Comparison of ENCODE assay signal across 28 cellular contexts in genomic region chr11:95892892-95893570, GRCh38.
"Had no signal": no experiment of that assay in that cellular context is flagged by ENCODE, and none has a peak within 500 bp of the region (broad histone marks: within the 10 kb centered on the region; RNA-seq: fewer than 3 reads in every experiment).

No MANE protein-coding gene starts in this region.

- FAIRE-seq: astrocyte, urothelium cell line had no signal

- H3K4me1 ChIP-seq: parathyroid adenoma, psoas muscle, right atrium auricular region, suprapubic skin had no signal

- H3K36me3 ChIP-seq: brain microvascular endothelial cell, right atrium auricular region, suprapubic skin had no signal

- H3K4me3 ChIP-seq: heart left ventricle, psoas muscle, right atrium auricular region, stomach, suprapubic skin had no signal

- H3K9me3 ChIP-seq: heart left ventricle, psoas muscle, right atrium auricular region, stomach, suprapubic skin had no signal

- H3K27me3 ChIP-seq: brain microvascular endothelial cell, heart left ventricle, right atrium auricular region, stomach, suprapubic skin had no signal

- H3K27ac ChIP-seq: brain microvascular endothelial cell, heart left ventricle, parathyroid adenoma, psoas muscle, right atrium auricular region, suprapubic skin had no signal

- DNase-seq: activated CD4-positive, alpha-beta memory T cell treated with anti-CD3 and anti-CD28 coated beads for 36 hours; activated CD4-positive, alpha-beta T cell treated with anti-CD3 and anti-CD28 coated beads, Interleukin-2, amount 10 ng/mL, durations not matched to agents 24 days and 14 days; activated CD8-positive, alpha-beta memory T cell treated with anti-CD3 and anti-CD28 coated beads, Interleukin-2, amount 50 U/mL, for 48 hours; activated gamma-delta T cell treated with Interleukin-2 at 50 U/mL for 16 hours; activated naive CD4-positive, alpha-beta T cell treated with anti-CD3 and anti-CD28 coated beads, Interleukin-2, amount 50 U/mL, for 16 hours; activated T-cell treated with anti-CD3 and anti-CD28 coated beads, Interleukin-2, amount 50 U/mL, for 24 hours; amniotic stem cell; brain microvascular endothelial cell; endodermal cell; foreskin fibroblast; heart left ventricle; kidney glomerular epithelial cell; mammary epithelial cell; naive thymus-derived CD8-positive, alpha-beta T cell; nucleus accumbens; psoas muscle; stimulated activated CD4-positive, alpha-beta T cell treated with anti-CD3 and anti-CD28 coated beads, Interleukin-15, amount 100 ng/mL, for 24 hours; stimulated activated CD4-positive, alpha-beta T cell treated with anti-CD3 and anti-CD28 coated beads, Interleukin-2, amount 100 ng/mL, for 24 hours; stimulated activated naive B cell treated with anti-CD40 and anti-IgM and Interleukin-4, amounts not matched to agents 10 μg/mL and 1 μg/mL and 100 μg/mL, for 72 hours; stomach; trophoblast cell had no signal

- ATAC-seq: activated T-helper 17 cell treated with anti-CD3 and anti-CD28 coated beads, Interleukin-2, amount 50 U/mL, for 72 hours; esophagus mucosa; heart left ventricle; naive thymus-derived CD8-positive, alpha-beta T cell; psoas muscle; stimulated activated naive B cell treated with anti-CD40 and anti-IgM and Interleukin-4, amounts not matched to agents 10 μg/mL and 1 μg/mL and 100 μg/mL, for 72 hours had no signal
